25 cellular contexts compared by ENCODE assay signal in the genomic region with DNA sequence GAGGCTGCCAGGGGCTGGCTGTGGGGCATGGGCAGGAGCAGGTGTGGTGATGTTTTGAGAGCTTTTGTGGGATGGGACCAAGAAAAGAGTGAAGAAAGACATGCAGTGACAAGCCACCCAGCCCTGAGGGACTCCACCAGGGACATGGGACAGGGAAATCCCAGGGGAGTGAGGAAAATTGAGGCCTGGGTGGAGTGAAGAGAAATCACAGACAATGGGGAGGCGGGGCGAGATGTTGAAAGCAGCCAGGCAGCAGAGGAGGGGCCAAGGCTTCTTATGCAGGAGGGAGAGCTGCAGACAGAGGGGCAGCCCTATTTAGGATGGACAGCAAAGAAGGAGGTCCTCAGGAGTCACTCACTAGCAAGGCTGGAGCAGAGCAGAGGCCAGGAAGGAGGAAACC. TPM values are rescaled to one million over a fixed set of nuclear protein-coding genes. Genes with fewer than 3 reads are reported as not detected.
DNase-seq lines count a peak whose midpoint lies in the region; ATAC-seq and TF ChIP-seq lines count a peak whose summit lies in the region.
"Had no signal": no experiment of that assay in that cellular context is flagged by ENCODE, and none has a peak within 500 bp of the region (broad histone marks: within the 10 kb centered on the region; RNA-seq: fewer than 3 reads in every experiment).

No MANE protein-coding gene starts in this region.

- POLR2A ChIA-PET in naive thymus-derived CD4-positive, alpha-beta T cell (lab: Charles Lee): no interaction called here

- no peak overlapping the region for H3K27ac Mint-ChIP-seq in GM23338
- peak overlapping the region in 6 of 9 donors; percentile 13 to 86 (median 80) for H3K27ac Mint-ChIP-seq in naive thymus-derived CD4-positive, alpha-beta T cell
- H3K27ac Mint-ChIP-seq in activated T-cell treated with anti-CD3 and anti-CD28 coated beads, Interleukin-2, amount 50 U/mL, for 24 hours: no peak overlapping the region
- H3K27ac Mint-ChIP-seq: HFFc6 had no signal

- H3F3A ChIP-seq in GM23338 (replicated peaks; ENCODE audit: low read depth): no peaks in the 10 kb centered on the region

- peak; percentile 37 for DNase-seq in NCI-H2171 treated with DMSO at 0.1 percent for 48 hours (lab: John Stamatoyannopoulos, UW)
- no peak for DNase-seq in NCI-H2171 (lab: John Stamatoyannopoulos, UW)
- no peak for DNase-seq in GM23338 (ENCODE audit: low spot score)
- no peak for DNase-seq in naive thymus-derived CD4-positive, alpha-beta T cell
- DNase-seq in activated T-cell treated with anti-CD3 and anti-CD28 coated beads, Interleukin-2, amount 50 U/mL, for 24 hours: no peak
- DNase-seq in SIG-M5 treated with dmso at 0.1 percent for 504 hours (lab: John Stamatoyannopoulos, UW; ENCODE audit: unreplicated experiment): no peak
- no peak for DNase-seq in stimulated activated CD4-positive, alpha-beta T cell treated with anti-CD3 and anti-CD28 coated beads, Interleukin-4, amount 100 ng/mL, for 24 hours
- DNase-seq: 8988T; ACHN; AML-193; BE2C; Calu3; CD4-positive, alpha-beta memory T cell; COR-L47; DMS53; DMS79 treated with DMSO at 0.1 percent for 48 hours; GF-D8; GOT3; HFFc6 had no signal

- peaks cover 10% of the 10 kb centered on the region for H3K27me3 Mint-ChIP-seq in GM23338 (ENCODE audit: insufficient read depth, low read depth, poor library complexity)
- H3K27me3 Mint-ChIP-seq in naive thymus-derived CD4-positive, alpha-beta T cell: peaks cover 0 to 49% (median 0%) of the 10 kb centered on the region in 5 donors
- no peaks in the 10 kb centered on the region for H3K27me3 Mint-ChIP-seq in activated T-cell treated with anti-CD3 and anti-CD28 coated beads, Interleukin-2, amount 50 U/mL, for 24 hours

- H3K36me3 ChIP-seq in GM23338 (ENCODE audit: insufficient read depth): no peaks in the 10 kb centered on the region
- no peaks in the 10 kb centered on the region for H3K36me3 ChIP-seq in naive thymus-derived CD4-positive, alpha-beta T cell (ENCODE audit: control insufficient read depth in 2 of 3, insufficient read depth in 3 of 3, low read length in 3 of 3)
- H3K36me3 ChIP-seq: BE2C; BLaER1 treated with 17β-estradiol and CSF1 and Interleukin-3, amounts not matched to agents 10 nM and 100 nM; HAP-1 had no signal

- H3K4me3 Mint-ChIP-seq in GM23338: no peak overlapping the region
- no peak overlapping the region for H3K4me3 Mint-ChIP-seq in naive thymus-derived CD4-positive, alpha-beta T cell
- no peak overlapping the region for H3K4me3 Mint-ChIP-seq in activated T-cell treated with anti-CD3 and anti-CD28 coated beads, Interleukin-2, amount 50 U/mL, for 24 hours
- H3K4me3 Mint-ChIP-seq: CD14-positive monocyte; CD4-positive, alpha-beta memory T cell; HFFc6 had no signal

- CTCF ChIA-PET in naive thymus-derived CD4-positive, alpha-beta T cell (lab: Charles Lee): interaction anchor here (0.6 kb wide), 2 partner anchors 54 to 415 kb away, joined by 3 to 4 read pairs; no protein-coding TSS in a partner anchor

- no peak overlapping the region for H3K4me2 ChIP-seq in GM23338
- H3K4me2 ChIP-seq: A549; BLaER1 treated with 17β-estradiol and CSF1 and Interleukin-3, amounts not matched to agents 10 nM and 100 nM had no signal

- no peak overlapping the region for H3K27ac ChIP-seq in GM23338 (ENCODE audit: low read depth)
- no peak overlapping the region for H3K27ac ChIP-seq in naive thymus-derived CD4-positive, alpha-beta T cell (ENCODE audit: low read depth, low read length)
- H3K27ac ChIP-seq: A549; BLaER1 treated with 17β-estradiol and CSF1 and Interleukin-3, amounts not matched to agents 10 nM and 100 nM had no signal

- no peaks in the 10 kb centered on the region for H3K9me3 ChIP-seq in naive thymus-derived CD4-positive, alpha-beta T cell (ENCODE audit: control insufficient read depth in 2 of 3, low read length in 3 of 3)
- H3K9me3 ChIP-seq: A549; BE2C; BLaER1 treated with 17β-estradiol and CSF1 and Interleukin-3, amounts not matched to agents 10 nM and 100 nM; HAP-1 had no signal

- H3K79me2 ChIP-seq in GM23338 (replicated peaks; ENCODE audit: insufficient read depth): no peaks in the 10 kb centered on the region

- no peaks in the 10 kb centered on the region for H3K4me1 ChIP-seq in GM23338 (ENCODE audit: insufficient read depth)
- peaks cover 6 to 24% of the 10 kb centered on the region in 2 donors for H3K4me1 ChIP-seq in naive thymus-derived CD4-positive, alpha-beta T cell (ENCODE audit: control insufficient read depth in 2 of 2, insufficient read depth in 2 of 2, low read length in 2 of 2)
- H3K4me1 ChIP-seq: A549; BE2C; BLaER1 treated with 17β-estradiol and CSF1 and Interleukin-3, amounts not matched to agents 10 nM and 100 nM; HAP-1 had no signal

- no peak overlapping the region for H3K4me3 ChIP-seq in GM23338
- no peak overlapping the region for H3K4me3 ChIP-seq in naive thymus-derived CD4-positive, alpha-beta T cell (ENCODE audit: low read length)
- H3K4me3 ChIP-seq: A549; BLaER1 treated with 17β-estradiol and CSF1 and Interleukin-3, amounts not matched to agents 10 nM and 100 nM; HAP-1 had no signal

- TF ChIP-seq CTCF in GM23338 (conservative IDR thresholded peaks at IDR 0.05; ENCODE audit: low read depth in 2 of 2): no peak

- no peaks in the 10 kb centered on the region for H3K9me3 Mint-ChIP-seq in GM23338
- no peaks in the 10 kb centered on the region for H3K9me3 Mint-ChIP-seq in naive thymus-derived CD4-positive, alpha-beta T cell
- no peaks in the 10 kb centered on the region for H3K9me3 Mint-ChIP-seq in activated T-cell treated with anti-CD3 and anti-CD28 coated beads, Interleukin-2, amount 50 U/mL, for 24 hours
- H3K9me3 Mint-ChIP-seq: CD4-positive, alpha-beta memory T cell; HFFc6 had no signal

- H2AFZ ChIP-seq in GM23338: peak overlapping the region; percentile 43; the same call in 1 of the 2 replicates

- intact Hi-C loops in naive thymus-derived CD4-positive, alpha-beta T cell (cut with micrococcal nuclease): loop anchor here in 1 of 2 donors (5.0 kb wide), 1 partner anchor 97 kb away; no protein-coding TSS in a partner anchor

- H3K9me2 ChIP-seq in GM23338 (ENCODE audit: insufficient read depth): peaks cover 6% of the 10 kb centered on the region; the same call in 1 of the 2 replicates

- no peaks in the 10 kb centered on the region; the same call in 2 of the 3 replicates for H3K4me1 Mint-ChIP-seq in GM23338
- peaks cover 14 to 75% (median 63%) of the 10 kb centered on the region in 7 donors for H3K4me1 Mint-ChIP-seq in naive thymus-derived CD4-positive, alpha-beta T cell
- H3K4me1 Mint-ChIP-seq in activated T-cell treated with anti-CD3 and anti-CD28 coated beads, Interleukin-2, amount 50 U/mL, for 24 hours (ENCODE audit: low read depth): peaks cover 36% of the 10 kb centered on the region
- H3K4me1 Mint-ChIP-seq: CD14-positive monocyte had no signal

- H4K20me1 ChIP-seq in GM23338 (replicated peaks; ENCODE audit: insufficient read depth): no peaks in the 10 kb centered on the region
- H4K20me1 ChIP-seq: BLaER1 treated with 17β-estradiol and CSF1 and Interleukin-3, amounts not matched to agents 10 nM and 100 nM had no signal

- ATAC-seq in GM23338: no peak
- no peak for ATAC-seq in naive thymus-derived CD4-positive, alpha-beta T cell
- ATAC-seq: A549 had no signal

- H3K27me3 ChIP-seq in GM23338 (ENCODE audit: insufficient read depth): no peaks in the 10 kb centered on the region
- H3K27me3 ChIP-seq in naive thymus-derived CD4-positive, alpha-beta T cell (ENCODE audit: control insufficient read depth in 2 of 2, insufficient read depth in 2 of 2, low read length in 2 of 2): no peaks in the 10 kb centered on the region

- H3K36me3 Mint-ChIP-seq in GM23338 (ENCODE audit: low read depth): no peaks in the 10 kb centered on the region
- H3K36me3 Mint-ChIP-seq in naive thymus-derived CD4-positive, alpha-beta T cell: no peaks in the 10 kb centered on the region
- no peaks in the 10 kb centered on the region for H3K36me3 Mint-ChIP-seq in activated T-cell treated with anti-CD3 and anti-CD28 coated beads, Interleukin-2, amount 50 U/mL, for 24 hours (ENCODE audit: low read depth)
- H3K36me3 Mint-ChIP-seq: CD14-positive monocyte; CD4-positive, alpha-beta memory T cell had no signal

TF ChIP-seq in GM23338, 12 proteins besides CTCF, POLR2A, EP300 and RAD21 (continues in another document):
- TF ChIP-seq EZH2phosphoT487 (IDR thresholded peaks at IDR 0.05; ENCODE audit: unreplicated experiment) (no peak), STAT1 (IDR thresholded peaks at IDR 0.05; ENCODE audit: unreplicated experiment) (no peak), JUNB (IDR thresholded peaks at IDR 0.05; ENCODE audit: unreplicated experiment) (no peak), ZNF114 (CRISPR knock-in tag; IDR thresholded peaks at IDR 0.05) (no peak), POLR2AphosphoS5 (IDR thresholded peaks at IDR 0.05; ENCODE audit: low read depth) (no peak), EZH2 (IDR thresholded peaks at IDR 0.05; ENCODE audit: low read depth, unreplicated experiment) (no peak)

RNA-seq across cellular contexts. Expression of gene KRT1, which starts 4.2 kb away (rescaled TPM):
- total RNA-seq in GM23338 (2014; rRNA removed; shearing (Covaris generic)): not detected in 2 replicates
- polyA plus RNA-seq in GM23338 (2016; fragmentation: Nextera tagmentation; extraction: Ambion mirVana): not detected in 2 replicates
- 1 to 10 TPM in 2 of 5 experiments, under 1 TPM in 1, not detected in 2; 0.27 to 5.6 (median 2.3) TPM for total RNA-seq in naive thymus-derived CD4-positive, alpha-beta T cell
- 1 to 10 TPM; 5.2 to 9.4 TPM for polyA plus RNA-seq in naive thymus-derived CD4-positive, alpha-beta T cell
- total RNA-seq: Calu3, Daoy, G401, HFFc6 had no signal
- polyA plus RNA-seq: A549, CD14-positive monocyte had no signal

RNA-seq across cellular contexts. Expression of gene KRT77, which starts 18.9 kb away (rescaled TPM):
- total RNA-seq in GM23338 (2014; rRNA removed; shearing (Covaris generic)): not detected in 2 replicates
- not detected in 2 replicates for polyA plus RNA-seq in GM23338 (2016; fragmentation: Nextera tagmentation; extraction: Ambion mirVana)
- total RNA-seq in naive thymus-derived CD4-positive, alpha-beta T cell: under 1 TPM in 2 of 5 experiments, not detected in 3; 0.11 to 0.13 TPM
- under 1 TPM; 0.08 to 0.10 TPM for polyA plus RNA-seq in naive thymus-derived CD4-positive, alpha-beta T cell
- total RNA-seq: Calu3; CD4-positive, alpha-beta memory T cell; Daoy; G401; HFFc6 had no signal
- polyA plus RNA-seq: CD14-positive monocyte; CD4-positive, alpha-beta memory T cell had no signal

RNA-seq across cellular contexts. Expression of gene KRT2, which starts 32.4 kb away (rescaled TPM):
- total RNA-seq in GM23338 (2014; rRNA removed; shearing (Covaris generic)): not detected in 2 replicates
- polyA plus RNA-seq in GM23338 (2016; fragmentation: Nextera tagmentation; extraction: Ambion mirVana): not detected in 2 replicates
- 1 to 10 TPM in 3 of 5 experiments, under 1 TPM in 1, not detected in 1; 0.29 to 2.3 (median 2.0) TPM for total RNA-seq in naive thymus-derived CD4-positive, alpha-beta T cell
- 1 to 10 TPM; 2.4 to 4.7 TPM for polyA plus RNA-seq in naive thymus-derived CD4-positive, alpha-beta T cell
- total RNA-seq: Calu3, G401, HFFc6 had no signal
- polyA plus RNA-seq: CD14-positive monocyte had no signal

Comparison
In these comparisons a context has a peak if more than half of its experiments do, and no peak if none do; other contexts are left out.
1. H3K27ac Mint-ChIP-seq: peak in naive thymus-derived CD4-positive, alpha-beta T cell (6 of 9); none in GM23338 (single experiment) and activated T-cell treated with anti-CD3 and anti-CD28 coated beads, Interleukin-2, amount 50 U/mL, for 24 hours (single experiment).